In genomic region chr10:85377009-85377408, GRCh38 we compare ENCODE assay signal across 25 cellular contexts.
"Had no signal": no experiment of that assay in that cellular context is flagged by ENCODE, and none has a peak within 500 bp of the region (broad histone marks: within the 10 kb centered on the region; RNA-seq: fewer than 3 reads in every experiment).

No MANE protein-coding gene starts in this region.

- DNase-seq: colonic mucosa; cortex of kidney; dermis blood vessel endothelial cell; dorsolateral prefrontal cortex; effector CD4-positive, alpha-beta T cell; effector CD8-positive, alpha-beta T cell; effector memory CD4-positive, alpha-beta T cell; effector memory CD8-positive, alpha-beta T cell; endodermal cell; erythroblast; esophagus squamous epithelium; foreskin fibroblast; foreskin keratinocyte; foreskin melanocyte; gastrocnemius medialis; glutamatergic neuron; head of caudate nucleus; heart left ventricle; heart right ventricle had no signal

- H3K27me3 Mint-ChIP-seq: dendritic cell treated with granulocyte-macrophage colony-stimulating factor and Interleukin-4, amounts not matched to agents 40 ng/mL and 50 ng/mL, for 4 days; effector memory CD8-positive, alpha-beta T cell had no signal

- H3K9me3 ChIP-seq: colonic mucosa, esophagus squamous epithelium, gastrocnemius medialis, gastroesophageal sphincter, heart left ventricle had no signal

- H3K4me3 Mint-ChIP-seq: dendritic cell treated with granulocyte-macrophage colony-stimulating factor and Interleukin-4, amounts not matched to agents 40 ng/mL and 50 ng/mL, for 4 days; effector memory CD8-positive, alpha-beta T cell; endodermal cell had no signal

- H3K4me1 Mint-ChIP-seq: endodermal cell had no signal

- H3K9me3 Mint-ChIP-seq: dendritic cell treated with granulocyte-macrophage colony-stimulating factor and Interleukin-4, amounts not matched to agents 40 ng/mL and 50 ng/mL, for 4 days; endodermal cell had no signal

- H3K4me3 ChIP-seq: colonic mucosa, coronary artery, dorsolateral prefrontal cortex, esophagus muscularis mucosa, esophagus squamous epithelium, gastrocnemius medialis, gastroesophageal sphincter, heart left ventricle, heart right ventricle had no signal

- H3K27me3 ChIP-seq: colonic mucosa, esophagus muscularis mucosa, esophagus squamous epithelium, foreskin keratinocyte, gastrocnemius medialis, heart left ventricle, heart right ventricle had no signal

- H3K4me1 ChIP-seq: colonic mucosa, esophagus muscularis mucosa, esophagus squamous epithelium, foreskin keratinocyte, gastrocnemius medialis, gastroesophageal sphincter, heart left ventricle, heart right ventricle had no signal

- H3K27ac Mint-ChIP-seq: dendritic cell treated with granulocyte-macrophage colony-stimulating factor and Interleukin-4, amounts not matched to agents 40 ng/mL and 50 ng/mL, for 4 days; effector memory CD8-positive, alpha-beta T cell; endodermal cell had no signal

- H3K36me3 ChIP-seq: colonic mucosa, esophagus muscularis mucosa, esophagus squamous epithelium, gastrocnemius medialis, gastroesophageal sphincter, heart left ventricle, heart right ventricle had no signal

- ATAC-seq: effector memory CD8-positive, alpha-beta T cell; esophagus mucosa; foreskin keratinocyte; gastrocnemius medialis; gastroesophageal sphincter; heart left ventricle; heart right ventricle had no signal

- H3K27ac ChIP-seq: colonic mucosa, coronary artery, dorsolateral prefrontal cortex, epithelial cell of prostate, esophagus muscularis mucosa, esophagus squamous epithelium, foreskin keratinocyte, gastrocnemius medialis, gastroesophageal sphincter, heart left ventricle, heart right ventricle had no signal
